9 cellular contexts compared by ENCODE assay signal in genomic region chr15:90883971-90884718, GRCh38. TPM values are rescaled to one million over a fixed set of nuclear protein-coding genes. Genes with fewer than 3 reads are reported as not detected.
A peak's percentile ranks its signal among the peaks of the same experiment; 100 is the strongest.
DNase-seq lines count a peak whose midpoint lies in the region; ATAC-seq and TF ChIP-seq lines count a peak whose summit lies in the region.
"Had no signal": no experiment of that assay in that cellular context is flagged by ENCODE, and none has a peak within 500 bp of the region (broad histone marks: within the 10 kb centered on the region; RNA-seq: fewer than 3 reads in every experiment).

Gene FES, plus strand, starts transcription at chr15:90884504. Its CDS starts 542 bp downstream, at chr15:90885046.

- DNase-seq in activated CD4-positive, alpha-beta T cell treated with anti-CD3 and anti-CD28 coated beads, Interleukin-2, amount 10 ng/mL, durations not matched to agents 7 days and 5 days = no peak
- no peak for DNase-seq in activated CD4-positive, alpha-beta T cell treated with anti-CD3 and anti-CD28 coated beads for 4 hours
- DNase-seq in activated naive CD4-positive, alpha-beta T cell treated with anti-CD3 and anti-CD28 coated beads, Interleukin-2, amount 50 U/mL, for 72 hours (ENCODE audit: low spot score in 2 of 2) = peak in 1 of 2 donors; percentile 72
- DNase-seq in right atrium auricular region (ENCODE audit: low spot score) (no peak), retina (peak; percentile 66), HEK293T (ENCODE audit: extremely low spot score) (no peak), pons (ENCODE audit: low spot score) (no peak)
- DNase-seq: CD4-positive, CD25-positive, alpha-beta regulatory T cell had no signal

- CTCF ChIA-PET in activated CD4-positive, alpha-beta T cell treated with anti-CD3 and anti-CD28 coated beads, Interleukin-2, amount 10 ng/mL, durations not matched to agents 7 days and 5 days (lab: Charles Lee) = interaction anchor here (0.7 to 3.7 kb wide), 11 partner anchors 8 to 88 kb away, joined by 3 to 25 read pairs (median 15); partner anchors contain the start of genes HDDC3 and MAN2A2
- CTCF ChIA-PET in HEK293T (lab: Yijun Ruan, JAX) = interaction anchor here (1.7 to 2.3 kb wide), 2 partner anchors 11 to 71 kb away, joined by 5 to 17 read pairs; no protein-coding TSS in a partner anchor

- no peaks in the 10 kb centered on the region for H3K9me3 ChIP-seq in right atrium auricular region

- peaks cover 0 to 56% of the 10 kb centered on the region in 2 donors for H3K4me1 ChIP-seq in right atrium auricular region

- H3K4me3 ChIP-seq in right atrium auricular region = peak within 1 kb of the TSS; percentile 46 to 64

- ATAC-seq in activated naive CD4-positive, alpha-beta T cell treated with anti-CD3 and anti-CD28 coated beads, Interleukin-2, amount 50 U/mL, for 72 hours = peak; percentile 16 to 23
- no peak for ATAC-seq in GM19397 (IDR thresholded peaks at IDR 0.05; ENCODE audit: unreplicated experiment)

- TF ChIP-seq CTCF in right atrium auricular region (IDR thresholded peaks at IDR 0.05) = no peak

- no peaks in the 10 kb centered on the region for H3K27me3 Mint-ChIP-seq in activated CD4-positive, alpha-beta T cell treated with anti-CD3 and anti-CD28 coated beads, Interleukin-2, amount 10 ng/mL, durations not matched to agents 7 days and 5 days

- peaks cover 33% of the 10 kb centered on the region for H3K4me1 Mint-ChIP-seq in activated CD4-positive, alpha-beta T cell treated with anti-CD3 and anti-CD28 coated beads, Interleukin-2, amount 10 ng/mL, durations not matched to agents 7 days and 5 days

- peaks cover 18% of the 10 kb centered on the region for H3K36me3 Mint-ChIP-seq in activated CD4-positive, alpha-beta T cell treated with anti-CD3 and anti-CD28 coated beads, Interleukin-2, amount 10 ng/mL, durations not matched to agents 7 days and 5 days (ENCODE audit: low read depth)
- H3K36me3 Mint-ChIP-seq in activated naive CD4-positive, alpha-beta T cell treated with anti-CD3 and anti-CD28 coated beads, Interleukin-2, amount 50 U/mL, for 72 hours = peaks cover 0 to 17% of the 10 kb centered on the region in 2 donors

- H3K9me3 Mint-ChIP-seq in activated CD4-positive, alpha-beta T cell treated with anti-CD3 and anti-CD28 coated beads, Interleukin-2, amount 10 ng/mL, durations not matched to agents 7 days and 5 days = no peaks in the 10 kb centered on the region
- H3K9me3 Mint-ChIP-seq in activated naive CD4-positive, alpha-beta T cell treated with anti-CD3 and anti-CD28 coated beads, Interleukin-2, amount 50 U/mL, for 72 hours = no peaks in the 10 kb centered on the region

- no peaks in the 10 kb centered on the region for H3K27me3 ChIP-seq in right atrium auricular region

- peaks cover 40% of the 10 kb centered on the region for H3K36me3 ChIP-seq in right atrium auricular region

- peak within 1 kb of the TSS; percentile 94 for H3K27ac ChIP-seq in right atrium auricular region

- H3K27ac Mint-ChIP-seq in activated CD4-positive, alpha-beta T cell treated with anti-CD3 and anti-CD28 coated beads, Interleukin-2, amount 10 ng/mL, durations not matched to agents 7 days and 5 days = peak within 1 kb of the TSS; percentile 78
- peak within 1 kb of the TSS; percentile 83 to 95 for H3K27ac Mint-ChIP-seq in activated naive CD4-positive, alpha-beta T cell treated with anti-CD3 and anti-CD28 coated beads, Interleukin-2, amount 50 U/mL, for 72 hours
- H3K27ac Mint-ChIP-seq: CD4-positive, CD25-positive, alpha-beta regulatory T cell had no signal

- POLR2A ChIA-PET in activated CD4-positive, alpha-beta T cell treated with anti-CD3 and anti-CD28 coated beads, Interleukin-2, amount 10 ng/mL, durations not matched to agents 7 days and 5 days (lab: Charles Lee) = interaction anchor here (0.5 kb wide), 1 partner anchor 220 kb away, joined by 3 read pairs; no protein-coding TSS in a partner anchor
- POLR2A ChIA-PET in HEK293T (lab: Yijun Ruan, JAX) = interaction anchor here (1.0 kb wide), 1 partner anchor 167 kb away, joined by 4 read pairs; the partner anchor contains the start of gene BLM

- H3K4me3 Mint-ChIP-seq in activated CD4-positive, alpha-beta T cell treated with anti-CD3 and anti-CD28 coated beads, Interleukin-2, amount 10 ng/mL, durations not matched to agents 7 days and 5 days = peak within 1 kb of the TSS; percentile 25

TF ChIP-seq in HEK293T, 16 proteins besides CTCF, POLR2A, EP300 and RAD21:
- TF ChIP-seq FOXM1 (IDR thresholded peaks at IDR 0.05; ENCODE audit: borderline replicate concordance) (no peak), TARDBP (IDR thresholded peaks at IDR 0.05) (no peak), NFRKB (IDR thresholded peaks at IDR 0.05) (no peak), L3MBTL2 (conservative IDR thresholded peaks at IDR 0.05) (no peak), ARNT (IDR thresholded peaks at IDR 0.05) (no peak), FOXA1 (IDR thresholded peaks at IDR 0.05) (no peak), ELF4 (IDR thresholded peaks at IDR 0.05) (no peak), BHLHE40 (IDR thresholded peaks at IDR 0.05; ENCODE audit: borderline replicate concordance) (no peak), PKNOX1 (IDR thresholded peaks at IDR 0.05) (no peak), ZNF384 (IDR thresholded peaks at IDR 0.05) (no peak), FOXK2 (IDR thresholded peaks at IDR 0.05) (no peak), LEF1 (IDR thresholded peaks at IDR 0.05; ENCODE audit: borderline replicate concordance) (no peak), CTBP1 (IDR thresholded peaks at IDR 0.05; ENCODE audit: borderline replicate concordance) (no peak), SUZ12 (IDR thresholded peaks at IDR 0.05) (no peak), HDGF (IDR thresholded peaks at IDR 0.05; ENCODE audit: borderline replicate concordance) (no peak), SP1 (IDR thresholded peaks at IDR 0.05) (no peak)
TF ChIP-seq in HEK293T: peak in this region for 0.

RNA-seq across cellular contexts. Expression of gene FES, which starts in this region (rescaled TPM):
- total RNA-seq in activated CD4-positive, alpha-beta T cell treated with anti-CD3 and anti-CD28 coated beads, Interleukin-2, amount 10 ng/mL, durations not matched to agents 7 days and 5 days = 10 to 100 TPM in 1 of 2 experiments, 1 to 10 TPM in 1; 8.6 to 10.7 TPM
- total RNA-seq in activated naive CD4-positive, alpha-beta T cell treated with anti-CD3 and anti-CD28 coated beads, Interleukin-2, amount 50 U/mL, for 72 hours = 10 to 100 TPM; 83.9 to 91.4 TPM
- total RNA-seq in right atrium auricular region = 10 to 100 TPM in 1 of 2 donors, 1 to 10 TPM in 1; 9.3 to 14.9 TPM

Comparison
In these comparisons a context has a peak if more than half of its experiments do, and no peak if none do; other contexts are left out.
1. RNA of gene FES (total RNA-seq): 83.9 to 91.4 TPM in activated naive CD4-positive, alpha-beta T cell treated with anti-CD3 and anti-CD28 coated beads, Interleukin-2, amount 50 U/mL, for 72 hours; 9.3 to 14.9 TPM in right atrium auricular region and 8.6 to 10.7 TPM in activated CD4-positive, alpha-beta T cell treated with anti-CD3 and anti-CD28 coated beads, Interleukin-2, amount 10 ng/mL, durations not matched to agents 7 days and 5 days; every median in the first group is over 4 times any median in the second.